Comparison of ENCODE assay signal across 6 cellular contexts in the genomic region with DNA sequence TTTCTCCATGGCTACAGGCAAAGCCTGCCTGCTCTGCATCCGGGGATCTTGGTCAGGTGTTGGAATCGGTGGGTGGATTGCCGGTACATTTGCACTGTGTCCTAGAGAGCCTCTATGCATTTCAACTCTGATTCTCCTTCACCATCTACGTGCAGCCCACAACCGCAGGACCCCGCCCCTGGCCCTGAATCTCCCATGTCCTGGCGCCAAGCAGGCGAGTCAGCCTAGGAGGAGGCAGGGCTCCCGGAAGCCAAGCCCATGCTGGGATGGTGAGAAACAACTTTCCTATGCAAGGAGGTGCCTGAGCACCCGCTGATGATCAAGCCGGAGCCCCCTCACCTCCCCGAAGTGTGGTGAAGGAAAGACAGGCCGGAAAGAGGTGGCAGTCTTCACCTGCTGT. TPM values are rescaled to one million over a fixed set of nuclear protein-coding genes. Genes with fewer than 3 reads are reported as not detected.
"Had no signal": no experiment of that assay in that cellular context is flagged by ENCODE, and none has a peak within 500 bp of the region (broad histone marks: within the 10 kb centered on the region; RNA-seq: fewer than 3 reads in every experiment).

No MANE protein-coding gene starts in this region.

RNA-seq across cellular contexts. Expression of a gene that starts 7.9 kb away (rescaled TPM):
- total RNA-seq: GM23248, H4, H7, HepG2, HT-29 had no signal
- polyA plus RNA-seq: GM23248, HepG2, IgD-negative memory B cell had no signal
